ENCODE assay signal across 16 cellular contexts in the genomic region with DNA sequence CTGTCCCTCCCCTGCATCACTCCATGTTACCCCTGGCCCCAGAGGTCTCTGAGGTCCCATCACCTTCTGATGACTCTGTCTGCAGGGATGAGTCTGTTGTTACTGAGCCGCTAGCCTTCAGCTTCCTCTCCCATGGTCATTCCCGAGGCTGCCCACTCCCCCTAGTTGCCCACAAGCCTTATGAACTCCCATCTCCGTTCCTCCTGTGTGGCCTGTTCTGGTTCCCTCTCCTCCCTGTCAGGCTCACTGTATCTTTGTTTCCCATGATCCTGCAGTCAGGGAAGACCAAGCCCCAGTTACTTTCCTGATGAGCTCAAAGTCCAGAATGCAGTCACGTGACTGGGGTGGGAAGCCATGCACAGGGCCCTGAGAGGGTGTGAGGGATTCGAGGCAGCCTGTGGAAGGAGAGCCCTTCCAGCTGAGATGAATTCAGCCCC. TPM values are rescaled to one million over a fixed set of nuclear protein-coding genes. Genes with fewer than 3 reads are reported as not detected.
A peak's percentile ranks its signal among the peaks of the same experiment; 100 is the strongest.
DNase-seq lines count a peak whose midpoint lies in the region; ATAC-seq, FAIRE-seq and TF ChIP-seq lines count a peak whose summit lies in the region.
"Had no signal": no experiment of that assay in that cellular context is flagged by ENCODE, and none has a peak within 500 bp of the region (broad histone marks: within the 10 kb centered on the region; RNA-seq: fewer than 3 reads in every experiment).

No MANE protein-coding gene starts in this region.

- peaks cover 21% of the 10 kb centered on the region for H3K36me3 Mint-ChIP-seq in activated CD8-positive, alpha-beta memory T cell treated with anti-CD3 and anti-CD28 coated beads, Interleukin-2, amount 10 ng/mL, durations not matched to agents 7 days and 5 days
- peaks cover 4% of the 10 kb centered on the region for H3K36me3 Mint-ChIP-seq in dendritic cell treated with granulocyte-macrophage colony-stimulating factor and Interleukin-4, amounts not matched to agents 40 ng/mL and 50 ng/mL, for 4 days (ENCODE audit: low read depth)
- no peaks in the 10 kb centered on the region for H3K36me3 Mint-ChIP-seq in stimulated activated effector memory CD8-positive, alpha-beta T cell treated with anti-CD3 and anti-CD28 coated beads, Interleukin-12 subunit alpha, Interleukin-12 subunit beta, amount 100 ng/mL, for 72 hours

- H3K36me3 ChIP-seq in PC-9 (ENCODE audit: low read depth) (no peaks in the 10 kb centered on the region), SJCRH30 (no peaks in the 10 kb centered on the region)
- H3K36me3 ChIP-seq: upper lobe of right lung had no signal

- H3K4me3 ChIP-seq in PC-9 (no peak overlapping the region), SJCRH30 (no peak overlapping the region)
- H3K4me3 ChIP-seq: lung, upper lobe of right lung had no signal

- no peaks in the 10 kb centered on the region for H3K27me3 ChIP-seq in PC-9 (ENCODE audit: insufficient read depth, low read depth)
- no peaks in the 10 kb centered on the region for H3K27me3 ChIP-seq in SJCRH30
- H3K27me3 ChIP-seq: upper lobe of right lung had no signal

- peak overlapping the region; percentile 93 for H3K27ac ChIP-seq in PC-9
- H3K27ac ChIP-seq in SJCRH30 = no peak overlapping the region
- H3K27ac ChIP-seq: upper lobe of right lung had no signal

- H4K20me1 ChIP-seq in PC-9 (ENCODE audit: insufficient read depth) = no peaks in the 10 kb centered on the region

- no peaks in the 10 kb centered on the region for H3K9me3 ChIP-seq in PC-9 (ENCODE audit: insufficient read depth, low read depth)
- H3K9me3 ChIP-seq in SJCRH30 (replicated peaks) = no peaks in the 10 kb centered on the region
- H3K9me3 ChIP-seq: upper lobe of right lung had no signal

- H3K9me3 Mint-ChIP-seq in activated CD8-positive, alpha-beta memory T cell treated with anti-CD3 and anti-CD28 coated beads, Interleukin-2, amount 10 ng/mL, durations not matched to agents 7 days and 5 days (ENCODE audit: low read depth) = no peaks in the 10 kb centered on the region
- no peaks in the 10 kb centered on the region for H3K9me3 Mint-ChIP-seq in dendritic cell treated with granulocyte-macrophage colony-stimulating factor and Interleukin-4, amounts not matched to agents 40 ng/mL and 50 ng/mL, for 4 days
- no peaks in the 10 kb centered on the region for H3K9me3 Mint-ChIP-seq in stimulated activated effector memory CD8-positive, alpha-beta T cell treated with anti-CD3 and anti-CD28 coated beads, Interleukin-12 subunit alpha, Interleukin-12 subunit beta, amount 100 ng/mL, for 72 hours

- peak overlapping the region; percentile 69 for H3K4me2 ChIP-seq in PC-9

- POLR2A ChIA-PET in PC-9 (lab: Charles Lee; ENCODE audit: unreplicated experiment) = interaction anchor here (0.6 kb wide), 1 partner anchor 19 kb away, joined by 3 read pairs; no protein-coding TSS in a partner anchor

- peaks cover 81% of the 10 kb centered on the region for H3K79me2 ChIP-seq in PC-9 (ENCODE audit: low read depth)

- intact Hi-C loops in PC-9 (cut with micrococcal nuclease; ENCODE audit: unreplicated experiment) = loop anchor here (5.0 kb wide), 1 partner anchor 78 kb away; no protein-coding TSS in a partner anchor
- intact Hi-C loops in dendritic cell treated with granulocyte-macrophage colony-stimulating factor and Interleukin-4, amounts not matched to agents 40 ng/mL and 50 ng/mL, for 4 days (cut with micrococcal nuclease) = no loop called here

- FAIRE-seq in GM19239 (lab: Jason Lieb, UNC) = no peak
- FAIRE-seq: H54 had no signal

- peaks cover 74% of the 10 kb centered on the region for H3K4me1 ChIP-seq in PC-9 (replicated peaks; ENCODE audit: insufficient read depth)
- H3K4me1 ChIP-seq in SJCRH30 = peaks cover 13% of the 10 kb centered on the region; the same call in 1 of the 2 replicates

- no peak overlapping the region for H2AFZ ChIP-seq in PC-9

- no peak for TF ChIP-seq CTCF in PC-9 (conservative IDR thresholded peaks at IDR 0.05)

- no peak for ATAC-seq in activated CD8-positive, alpha-beta memory T cell treated with anti-CD3 and anti-CD28 coated beads, Interleukin-2, amount 10 ng/mL, durations not matched to agents 7 days and 5 days
- ATAC-seq in stimulated activated effector memory CD8-positive, alpha-beta T cell treated with anti-CD3 and anti-CD28 coated beads, Interleukin-12 subunit alpha, Interleukin-12 subunit beta, amount 100 ng/mL, for 72 hours = no peak

- CTCF ChIA-PET in activated CD8-positive, alpha-beta memory T cell treated with anti-CD3 and anti-CD28 coated beads, Interleukin-2, amount 10 ng/mL, durations not matched to agents 7 days and 5 days (lab: Charles Lee) = interaction anchor here (1.0 to 11.3 kb wide), 5 partner anchors 8 to 68 kb away, joined by 3 to 166 read pairs (median 4); no protein-coding TSS in a partner anchor
- CTCF ChIA-PET in PC-9 (lab: Charles Lee) = no interaction called here

- peak overlapping the region; percentile 82 for H3K27ac Mint-ChIP-seq in activated CD8-positive, alpha-beta memory T cell treated with anti-CD3 and anti-CD28 coated beads, Interleukin-2, amount 10 ng/mL, durations not matched to agents 7 days and 5 days
- peak overlapping the region; percentile 21 for H3K27ac Mint-ChIP-seq in dendritic cell treated with granulocyte-macrophage colony-stimulating factor and Interleukin-4, amounts not matched to agents 40 ng/mL and 50 ng/mL, for 4 days
- peak overlapping the region; percentile 83 for H3K27ac Mint-ChIP-seq in stimulated activated effector memory CD8-positive, alpha-beta T cell treated with anti-CD3 and anti-CD28 coated beads, Interleukin-12 subunit alpha, Interleukin-12 subunit beta, amount 100 ng/mL, for 72 hours

- no peaks in the 10 kb centered on the region for H3K9me2 ChIP-seq in PC-9 (ENCODE audit: insufficient read depth)

- DNase-seq in activated CD8-positive, alpha-beta memory T cell treated with anti-CD3 and anti-CD28 coated beads, Interleukin-2, amount 10 ng/mL, durations not matched to agents 7 days and 5 days = no peak
- DNase-seq in activated CD8-positive, alpha-beta memory T cell treated with anti-CD3 and anti-CD28 coated beads, Interleukin-2, amount 50 U/mL, for 48 hours = no peak
- DNase-seq in PC-9 (no peak), NCI-H187 (lab: John Stamatoyannopoulos, UW) (no peak), GM19239 (ENCODE audit: insufficient read length, low spot score) (no peak), SJCRH30 (no peak)
- DNase-seq in stimulated activated effector memory CD8-positive, alpha-beta T cell treated with anti-CD3 and anti-CD28 coated beads, Interleukin-12 subunit alpha, Interleukin-12 subunit beta, amount 100 ng/mL, for 72 hours (ENCODE audit: low spot score in 2 of 2) = no peak
- DNase-seq: activated CD4-positive, CD25-positive, alpha-beta regulatory T cell treated with anti-CD3 and anti-CD28 coated beads, Interleukin-2, amount 50 U/mL, for 72 hours; NCI-H1048; NCI-H2227 treated with DMSO at 0.1 percent for 48 hours; occipital lobe; OCI-M1; upper lobe of right lung had no signal

- no peak overlapping the region for H3K4me3 Mint-ChIP-seq in activated CD8-positive, alpha-beta memory T cell treated with anti-CD3 and anti-CD28 coated beads, Interleukin-2, amount 10 ng/mL, durations not matched to agents 7 days and 5 days
- H3K4me3 Mint-ChIP-seq in dendritic cell treated with granulocyte-macrophage colony-stimulating factor and Interleukin-4, amounts not matched to agents 40 ng/mL and 50 ng/mL, for 4 days = no peak overlapping the region
- peak overlapping the region; percentile 36 for H3K4me3 Mint-ChIP-seq in stimulated activated effector memory CD8-positive, alpha-beta T cell treated with anti-CD3 and anti-CD28 coated beads, Interleukin-12 subunit alpha, Interleukin-12 subunit beta, amount 100 ng/mL, for 72 hours

- BruUV-seq in PC-9 (replicated peaks; lab: Mats Ljungman, UMichigan) = no TSS peak

- peaks cover 97% of the 10 kb centered on the region for H3K4me1 Mint-ChIP-seq in activated CD8-positive, alpha-beta memory T cell treated with anti-CD3 and anti-CD28 coated beads, Interleukin-2, amount 10 ng/mL, durations not matched to agents 7 days and 5 days
- peaks cover 67% of the 10 kb centered on the region for H3K4me1 Mint-ChIP-seq in dendritic cell treated with granulocyte-macrophage colony-stimulating factor and Interleukin-4, amounts not matched to agents 40 ng/mL and 50 ng/mL, for 4 days (ENCODE audit: low read depth)
- peaks cover 98% of the 10 kb centered on the region for H3K4me1 Mint-ChIP-seq in stimulated activated effector memory CD8-positive, alpha-beta T cell treated with anti-CD3 and anti-CD28 coated beads, Interleukin-12 subunit alpha, Interleukin-12 subunit beta, amount 100 ng/mL, for 72 hours

- no peaks in the 10 kb centered on the region for H3K27me3 Mint-ChIP-seq in activated CD8-positive, alpha-beta memory T cell treated with anti-CD3 and anti-CD28 coated beads, Interleukin-2, amount 10 ng/mL, durations not matched to agents 7 days and 5 days
- no peaks in the 10 kb centered on the region for H3K27me3 Mint-ChIP-seq in dendritic cell treated with granulocyte-macrophage colony-stimulating factor and Interleukin-4, amounts not matched to agents 40 ng/mL and 50 ng/mL, for 4 days

- peaks cover 31% of the 10 kb centered on the region for H3F3A ChIP-seq in PC-9 (ENCODE audit: insufficient read depth, low read depth)

RNA-seq across cellular contexts. Expression of a gene that starts 39.5 kb away (rescaled TPM):
- 100 to 1,000 TPM; 144 to 229 TPM for total RNA-seq in activated CD8-positive, alpha-beta memory T cell treated with anti-CD3 and anti-CD28 coated beads, Interleukin-2, amount 10 ng/mL, durations not matched to agents 7 days and 5 days
- 50.5 and 52.9 TPM in 2 replicates for total RNA-seq in PC-9 (2021)
- 21.4 and 25.0 TPM in 2 replicates for total RNA-seq in SJCRH30 (2014; rRNA removed; shearing (Covaris generic))

Comparison
In these comparisons a context has a peak if more than half of its experiments do, and no peak if none do; other contexts are left out.
1. H3K27ac Mint-ChIP-seq: peak in every context shown above with its lines; median percentile 83 in stimulated activated effector memory CD8-positive, alpha-beta T cell treated with anti-CD3 and anti-CD28 coated beads, Interleukin-12 subunit alpha, Interleukin-12 subunit beta, amount 100 ng/mL, for 72 hours; 82 in activated CD8-positive, alpha-beta memory T cell treated with anti-CD3 and anti-CD28 coated beads, Interleukin-2, amount 10 ng/mL, durations not matched to agents 7 days and 5 days; 21 in dendritic cell treated with granulocyte-macrophage colony-stimulating factor and Interleukin-4, amounts not matched to agents 40 ng/mL and 50 ng/mL, for 4 days.